Comparison of ENCODE assay signal across 13 cellular contexts in genomic region chr14:69690042-69690441, GRCh38.
"Had no signal": no experiment of that assay in that cellular context is flagged by ENCODE, and none has a peak within 500 bp of the region (broad histone marks: within the 10 kb centered on the region; RNA-seq: fewer than 3 reads in every experiment).

No MANE protein-coding gene starts in this region.

- H3K4me3 ChIP-seq: colonic mucosa, gastrocnemius medialis, smooth muscle cell had no signal

- H3K27ac ChIP-seq: colonic mucosa, epithelial cell of prostate, gastrocnemius medialis had no signal

- H3K9me3 ChIP-seq: colonic mucosa, gastrocnemius medialis had no signal

- H3K4me2 ChIP-seq: smooth muscle cell had no signal

- H3K36me3 ChIP-seq: colonic mucosa, gastrocnemius medialis had no signal

- ATAC-seq: activated CD8-positive, alpha-beta T cell treated with anti-CD3 and anti-CD28 coated beads, Interleukin-2, amount 10 ng/mL, durations not matched to agents 7 days and 5 days; gastrocnemius medialis; left ventricle myocardium superior; right cardiac atrium had no signal

- H3K27ac Mint-ChIP-seq: activated CD8-positive, alpha-beta T cell treated with anti-CD3 and anti-CD28 coated beads, Interleukin-2, amount 10 ng/mL, durations not matched to agents 7 days and 5 days had no signal

- H3K4me3 Mint-ChIP-seq: activated CD8-positive, alpha-beta T cell treated with anti-CD3 and anti-CD28 coated beads, Interleukin-2, amount 10 ng/mL, durations not matched to agents 7 days and 5 days had no signal

- DNase-seq: activated CD4-positive, alpha-beta T cell treated with anti-CD3 and anti-CD28 coated beads for 1 hour; activated CD8-positive, alpha-beta T cell treated with anti-CD3 and anti-CD28 coated beads, Interleukin-2, amount 10 ng/mL, durations not matched to agents 7 days and 5 days; activated effector memory CD4-positive, alpha-beta T cell treated with anti-CD3 and anti-CD28 coated beads, Interleukin-2, amount 50 U/mL, for 16 hours; colonic mucosa; effector memory CD4-positive, alpha-beta T cell; gastrocnemius medialis; left ventricle myocardium superior; posterior cingulate gyrus; right cardiac atrium; SHP77 treated with DMSO at 0.1 percent for 48 hours; trophoblast cell had no signal

- H3K27me3 ChIP-seq: colonic mucosa, gastrocnemius medialis had no signal
